1 cellular context compared by ENCODE assay signal in genomic region chr14:104976198-104977007, GRCh38.
TF ChIP-seq lines count a peak whose summit lies in the region.

No MANE protein-coding gene starts in this region.

TF ChIP-seq in HepG2, 621 proteins besides CTCF, POLR2A, EP300 and RAD21 (continued from another document and continues in another):
- TF ChIP-seq HNF4G (IDR thresholded peaks at IDR 0.05; ENCODE audit: borderline replicate concordance, low read depth, low read length) (no peak), HNF4G (CRISPR knock-in tag; IDR thresholded peaks at IDR 0.05; ENCODE audit: borderline replicate concordance, low read depth) (no peak), TOPORS (CRISPR knock-in tag; IDR thresholded peaks at IDR 0.05) (no peak), NFE2L1 (CRISPR knock-in tag; IDR thresholded peaks at IDR 0.05; ENCODE audit: borderline replicate concordance) (no peak), NKX3-1 (CRISPR knock-in tag; IDR thresholded peaks at IDR 0.05) (no peak), ZNF597 (CRISPR knock-in tag; IDR thresholded peaks at IDR 0.05) (no peak), ZNF780A (CRISPR knock-in tag; IDR thresholded peaks at IDR 0.05) (no peak), NFKB2 (CRISPR knock-in tag; IDR thresholded peaks at IDR 0.05; ENCODE audit: borderline replicate concordance) (peak; percentile 58; the same call in 1 of the 2 replicates), ESRRA (CRISPR knock-in tag; IDR thresholded peaks at IDR 0.05; ENCODE audit: low read depth) (0 out of 2 replicates have a peak, but pooled peaks have one; percentile 25), SNAI1 (CRISPR knock-in tag; IDR thresholded peaks at IDR 0.05; ENCODE audit: borderline replicate concordance) (no peak), RNF2 (conservative IDR thresholded peaks at IDR 0.05; ENCODE audit: low read depth) (no peak), SP4 (CRISPR knock-in tag; IDR thresholded peaks at IDR 0.05) (no peak), UBTF (CRISPR knock-in tag; IDR thresholded peaks at IDR 0.05) (0 out of 2 replicates have a peak, but pooled peaks have one; percentile 29), ZNF75D (CRISPR knock-in tag; IDR thresholded peaks at IDR 0.05; ENCODE audit: borderline replicate concordance) (no peak), FOXK2 (IDR thresholded peaks at IDR 0.05) (no peak), KDM2A (CRISPR knock-in tag; IDR thresholded peaks at IDR 0.05; ENCODE audit: borderline replicate concordance, low read depth) (0 out of 2 replicates have a peak, but pooled peaks have one; percentile 57), U2AF1 (optimal IDR thresholded peaks at IDR 0.05; ENCODE audit: low read depth, low read length) (no peak), ZNF691 (CRISPR knock-in tag; IDR thresholded peaks at IDR 0.05; ENCODE audit: borderline replicate concordance, low read depth) (peak; percentile 74; the same call in 1 of the 2 replicates), ATF6 (CRISPR knock-in tag; conservative IDR thresholded peaks at IDR 0.05) (no peak), ZNF160 (CRISPR knock-in tag; IDR thresholded peaks at IDR 0.05) (no peak), NR2F1 (CRISPR knock-in tag; IDR thresholded peaks at IDR 0.05) (no peak), GTF3A (CRISPR knock-in tag; conservative IDR thresholded peaks at IDR 0.05) (no peak), TMF1 (CRISPR knock-in tag; IDR thresholded peaks at IDR 0.05; ENCODE audit: low read depth) (no peak), ZNF468 (CRISPR knock-in tag; IDR thresholded peaks at IDR 0.05) (no peak), HMG20B (CRISPR knock-in tag; conservative IDR thresholded peaks at IDR 0.05) (no peak), ZUFSP (CRISPR knock-in tag; IDR thresholded peaks at IDR 0.05; ENCODE audit: borderline replicate concordance) (no peak), MEIS2 (CRISPR knock-in tag; IDR thresholded peaks at IDR 0.05) (no peak), HOXA3 (CRISPR knock-in tag; IDR thresholded peaks at IDR 0.05) (peak; percentile 56; the same call in 1 of the 2 replicates), ZSCAN22 (CRISPR knock-in tag; IDR thresholded peaks at IDR 0.05) (no peak)
- TF ChIP-seq, protein P1, sequence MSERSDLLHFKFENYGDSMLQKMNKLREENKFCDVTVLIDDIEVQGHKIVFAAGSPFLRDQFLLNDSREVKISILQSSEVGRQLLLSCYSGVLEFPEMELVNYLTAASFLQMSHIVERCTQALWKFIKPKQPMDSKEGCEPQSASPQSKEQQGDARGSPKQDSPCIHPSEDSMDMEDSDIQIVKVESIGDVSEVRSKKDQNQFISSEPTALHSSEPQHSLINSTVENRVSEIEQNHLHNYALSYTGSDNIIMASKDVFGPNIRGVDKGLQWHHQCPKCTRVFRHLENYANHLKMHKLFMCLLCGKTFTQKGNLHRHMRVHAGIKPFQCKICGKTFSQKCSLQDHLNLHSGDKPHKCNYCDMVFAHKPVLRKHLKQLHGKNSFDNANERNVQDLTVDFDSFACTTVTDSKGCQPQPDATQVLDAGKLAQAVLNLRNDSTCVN (CRISPR knock-in tag; IDR thresholded peaks at IDR 0.05; ENCODE audit: borderline replicate concordance) = no peak
- TF ChIP-seq, protein P2, sequence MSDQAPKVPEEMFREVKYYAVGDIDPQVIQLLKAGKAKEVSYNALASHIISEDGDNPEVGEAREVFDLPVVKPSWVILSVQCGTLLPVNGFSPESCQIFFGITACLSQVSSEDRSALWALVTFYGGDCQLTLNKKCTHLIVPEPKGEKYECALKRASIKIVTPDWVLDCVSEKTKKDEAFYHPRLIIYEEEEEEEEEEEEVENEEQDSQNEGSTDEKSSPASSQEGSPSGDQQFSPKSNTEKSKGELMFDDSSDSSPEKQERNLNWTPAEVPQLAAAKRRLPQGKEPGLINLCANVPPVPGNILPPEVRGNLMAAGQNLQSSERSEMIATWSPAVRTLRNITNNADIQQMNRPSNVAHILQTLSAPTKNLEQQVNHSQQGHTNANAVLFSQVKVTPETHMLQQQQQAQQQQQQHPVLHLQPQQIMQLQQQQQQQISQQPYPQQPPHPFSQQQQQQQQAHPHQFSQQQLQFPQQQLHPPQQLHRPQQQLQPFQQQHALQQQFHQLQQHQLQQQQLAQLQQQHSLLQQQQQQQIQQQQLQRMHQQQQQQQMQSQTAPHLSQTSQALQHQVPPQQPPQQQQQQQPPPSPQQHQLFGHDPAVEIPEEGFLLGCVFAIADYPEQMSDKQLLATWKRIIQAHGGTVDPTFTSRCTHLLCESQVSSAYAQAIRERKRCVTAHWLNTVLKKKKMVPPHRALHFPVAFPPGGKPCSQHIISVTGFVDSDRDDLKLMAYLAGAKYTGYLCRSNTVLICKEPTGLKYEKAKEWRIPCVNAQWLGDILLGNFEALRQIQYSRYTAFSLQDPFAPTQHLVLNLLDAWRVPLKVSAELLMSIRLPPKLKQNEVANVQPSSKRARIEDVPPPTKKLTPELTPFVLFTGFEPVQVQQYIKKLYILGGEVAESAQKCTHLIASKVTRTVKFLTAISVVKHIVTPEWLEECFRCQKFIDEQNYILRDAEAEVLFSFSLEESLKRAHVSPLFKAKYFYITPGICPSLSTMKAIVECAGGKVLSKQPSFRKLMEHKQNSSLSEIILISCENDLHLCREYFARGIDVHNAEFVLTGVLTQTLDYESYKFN (CRISPR knock-in tag; conservative IDR thresholded peaks at IDR 0.05) = no peak
- TF ChIP-seq, protein P3, sequence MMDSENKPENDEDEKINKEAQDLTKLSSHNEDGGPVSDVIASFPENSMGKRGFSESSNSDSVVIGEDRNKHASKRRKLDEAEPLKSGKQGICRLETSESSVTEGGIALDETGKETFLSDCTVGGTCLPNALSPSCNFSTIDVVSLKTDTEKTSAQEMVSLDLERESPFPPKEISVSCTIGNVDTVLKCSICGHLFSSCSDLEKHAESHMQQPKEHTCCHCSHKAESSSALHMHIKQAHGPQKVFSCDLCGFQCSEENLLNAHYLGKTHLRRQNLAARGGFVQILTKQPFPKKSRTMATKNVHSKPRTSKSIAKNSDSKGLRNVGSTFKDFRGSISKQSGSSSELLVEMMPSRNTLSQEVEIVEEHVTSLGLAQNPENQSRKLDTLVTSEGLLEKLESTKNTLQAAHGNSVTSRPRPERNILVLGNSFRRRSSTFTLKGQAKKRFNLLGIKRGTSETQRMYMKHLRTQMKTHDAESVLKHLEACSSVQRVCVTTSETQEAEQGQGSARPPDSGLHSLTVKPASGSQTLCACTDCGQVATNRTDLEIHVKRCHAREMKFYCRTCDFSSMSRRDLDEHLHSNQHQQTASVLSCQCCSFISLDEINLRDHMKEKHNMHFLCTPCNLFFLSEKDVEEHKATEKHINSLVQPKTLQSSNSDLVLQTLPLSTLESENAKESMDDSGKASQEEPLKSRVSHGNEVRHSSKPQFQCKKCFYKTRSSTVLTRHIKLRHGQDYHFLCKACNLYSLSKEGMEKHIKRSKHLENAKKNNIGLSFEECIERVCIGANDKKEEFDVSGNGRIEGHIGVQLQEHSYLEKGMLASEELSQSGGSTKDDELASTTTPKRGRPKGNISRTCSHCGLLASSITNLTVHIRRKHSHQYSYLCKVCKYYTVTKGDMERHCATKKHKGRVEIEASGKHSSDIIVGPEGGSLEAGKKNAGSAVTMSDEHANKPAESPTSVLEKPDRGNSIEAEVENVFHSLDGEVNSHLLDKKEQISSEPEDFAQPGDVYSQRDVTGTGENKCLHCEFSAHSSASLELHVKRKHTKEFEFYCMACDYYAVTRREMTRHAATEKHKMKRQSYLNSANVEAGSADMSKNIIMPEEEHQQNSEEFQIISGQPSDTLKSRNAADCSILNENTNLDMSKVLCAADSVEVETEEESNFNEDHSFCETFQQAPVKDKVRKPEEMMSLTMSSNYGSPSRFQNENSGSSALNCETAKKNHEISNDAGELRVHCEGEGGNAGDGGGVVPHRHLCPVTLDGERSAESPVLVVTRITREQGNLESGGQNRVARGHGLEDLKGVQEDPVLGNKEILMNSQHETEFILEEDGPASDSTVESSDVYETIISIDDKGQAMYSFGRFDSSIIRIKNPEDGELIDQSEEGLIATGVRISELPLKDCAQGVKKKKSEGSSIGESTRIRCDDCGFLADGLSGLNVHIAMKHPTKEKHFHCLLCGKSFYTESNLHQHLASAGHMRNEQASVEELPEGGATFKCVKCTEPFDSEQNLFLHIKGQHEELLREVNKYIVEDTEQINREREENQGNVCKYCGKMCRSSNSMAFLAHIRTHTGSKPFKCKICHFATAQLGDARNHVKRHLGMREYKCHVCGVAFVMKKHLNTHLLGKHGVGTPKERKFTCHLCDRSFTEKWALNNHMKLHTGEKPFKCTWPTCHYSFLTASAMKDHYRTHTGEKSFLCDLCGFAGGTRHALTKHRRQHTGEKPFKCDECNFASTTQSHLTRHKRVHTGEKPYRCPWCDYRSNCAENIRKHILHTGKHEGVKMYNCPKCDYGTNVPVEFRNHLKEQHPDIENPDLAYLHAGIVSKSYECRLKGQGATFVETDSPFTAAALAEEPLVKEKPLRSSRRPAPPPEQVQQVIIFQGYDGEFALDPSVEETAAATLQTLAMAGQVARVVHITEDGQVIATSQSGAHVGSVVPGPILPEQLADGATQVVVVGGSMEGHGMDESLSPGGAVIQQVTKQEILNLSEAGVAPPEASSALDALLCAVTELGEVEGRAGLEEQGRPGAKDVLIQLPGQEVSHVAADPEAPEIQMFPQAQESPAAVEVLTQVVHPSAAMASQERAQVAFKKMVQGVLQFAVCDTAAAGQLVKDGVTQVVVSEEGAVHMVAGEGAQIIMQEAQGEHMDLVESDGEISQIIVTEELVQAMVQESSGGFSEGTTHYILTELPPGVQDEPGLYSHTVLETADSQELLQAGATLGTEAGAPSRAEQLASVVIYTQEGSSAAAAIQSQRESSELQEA (CRISPR knock-in tag; IDR thresholded peaks at IDR 0.05; ENCODE audit: not compliant biosample characterization) = no peak
- TF ChIP-seq, protein P4, sequence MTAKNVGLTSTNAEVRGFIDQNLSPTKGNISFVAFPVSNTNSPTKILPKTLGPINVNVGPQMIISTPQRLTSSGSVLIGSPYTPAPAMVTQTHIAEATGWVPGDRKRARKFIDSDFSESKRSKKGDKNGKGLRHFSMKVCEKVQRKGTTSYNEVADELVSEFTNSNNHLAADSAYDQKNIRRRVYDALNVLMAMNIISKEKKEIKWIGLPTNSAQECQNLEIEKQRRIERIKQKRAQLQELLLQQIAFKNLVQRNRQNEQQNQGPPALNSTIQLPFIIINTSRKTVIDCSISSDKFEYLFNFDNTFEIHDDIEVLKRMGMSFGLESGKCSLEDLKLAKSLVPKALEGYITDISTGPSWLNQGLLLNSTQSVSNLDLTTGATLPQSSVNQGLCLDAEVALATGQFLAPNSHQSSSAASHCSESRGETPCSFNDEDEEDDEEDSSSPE (CRISPR knock-in tag; IDR thresholded peaks at IDR 0.05) = no peak
- TF ChIP-seq, protein P5, sequence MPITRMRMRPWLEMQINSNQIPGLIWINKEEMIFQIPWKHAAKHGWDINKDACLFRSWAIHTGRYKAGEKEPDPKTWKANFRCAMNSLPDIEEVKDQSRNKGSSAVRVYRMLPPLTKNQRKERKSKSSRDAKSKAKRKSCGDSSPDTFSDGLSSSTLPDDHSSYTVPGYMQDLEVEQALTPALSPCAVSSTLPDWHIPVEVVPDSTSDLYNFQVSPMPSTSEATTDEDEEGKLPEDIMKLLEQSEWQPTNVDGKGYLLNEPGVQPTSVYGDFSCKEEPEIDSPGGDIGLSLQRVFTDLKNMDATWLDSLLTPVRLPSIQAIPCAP (CRISPR knock-in tag; IDR thresholded peaks at IDR 0.05; ENCODE audit: low read depth) = no peak
